In the genomic region with DNA sequence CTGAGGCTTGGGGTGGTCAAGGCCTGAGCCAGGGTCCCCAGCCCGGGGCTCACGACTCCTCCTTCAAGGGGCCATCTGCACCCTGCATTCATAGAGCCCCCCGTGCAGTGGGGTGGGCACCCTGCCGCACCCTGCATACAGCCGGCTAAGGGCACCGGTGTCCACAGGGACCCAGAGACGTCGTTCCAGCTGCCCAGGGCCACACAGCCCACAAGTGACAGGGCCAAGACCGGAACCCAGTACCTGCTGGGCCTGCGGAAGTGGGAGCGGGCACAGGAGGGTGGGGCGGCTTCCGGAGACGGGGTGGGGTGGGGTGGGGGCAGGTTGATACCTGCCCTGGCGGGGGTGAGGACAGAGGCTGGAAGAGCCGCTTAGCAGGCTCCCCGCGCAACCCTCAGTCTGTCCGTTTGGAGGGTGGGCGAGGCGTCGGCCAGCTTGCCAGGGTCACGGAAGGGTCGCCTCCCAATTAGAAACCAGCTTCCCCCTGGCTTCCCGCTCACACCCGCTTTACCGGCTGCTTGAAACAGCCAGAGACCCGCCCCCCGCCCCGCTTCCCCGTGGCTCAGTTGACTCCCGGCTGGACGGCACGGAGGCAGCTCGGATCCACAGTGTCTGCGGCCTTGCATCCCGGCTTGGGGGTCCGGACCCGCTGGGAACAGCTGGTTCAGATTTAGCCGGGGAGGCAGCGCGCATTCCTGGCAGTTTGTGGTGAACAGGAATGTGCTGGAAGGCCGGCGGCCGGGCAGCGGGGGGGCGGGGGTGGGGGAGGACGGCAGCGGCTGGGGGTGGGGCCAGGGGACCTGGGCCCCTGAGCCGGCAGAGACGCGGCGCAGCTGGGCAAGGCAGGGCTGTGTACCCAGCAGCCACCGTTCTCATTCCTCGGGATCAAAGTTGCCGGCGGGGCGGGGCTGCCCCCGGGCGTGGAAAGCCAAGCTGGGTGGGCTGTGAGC, we compare ENCODE assay signal across 9 cellular contexts. TPM values are rescaled to one million over a fixed set of nuclear protein-coding genes. Genes with fewer than 3 reads are reported as not detected.
DNase-seq lines count a peak whose midpoint lies in the region; ATAC-seq, FAIRE-seq and TF ChIP-seq lines count a peak whose summit lies in the region.
"Had no signal": no experiment of that assay in that cellular context is flagged by ENCODE, and none has a peak within 500 bp of the region (broad histone marks: within the 10 kb centered on the region; RNA-seq: fewer than 3 reads in every experiment).

No MANE protein-coding gene starts in this region.

- peak overlapping the region; percentile 86 for H3K4me3 Mint-ChIP-seq in activated naive CD8-positive, alpha-beta T cell

- DNase-seq in AG20443 (ENCODE audit: low spot score) (peak; percentile 95), RCC 7860 (ENCODE audit: low spot score) (peak; percentile 81), cardiac muscle cell (ENCODE audit: low read depth in 1 of 2, low spot score in 1 of 2) (peak; percentile 86 to 98), posterior vena cava (ENCODE audit: low spot score) (peak; percentile 92)

- peak overlapping the region; percentile 64 for H3K27ac Mint-ChIP-seq in activated naive CD8-positive, alpha-beta T cell

- intact Hi-C loops in posterior vena cava (cut with DNase I): no loop called here

- H3K36me3 Mint-ChIP-seq in activated naive CD8-positive, alpha-beta T cell: no peaks in the 10 kb centered on the region

- peak; percentile 45 for TF ChIP-seq POLR2A in GM19099 (IDR thresholded peaks at IDR 0.05; ENCODE audit: extremely low read depth, insufficient read length, low read depth)

- no peak for ATAC-seq in GM18520 (IDR thresholded peaks at IDR 0.05; ENCODE audit: unreplicated experiment)
- no peak for ATAC-seq in GM18868 (IDR thresholded peaks at IDR 0.05; ENCODE audit: unreplicated experiment)

- H3K27ac ChIP-seq in cardiac muscle cell: peak overlapping the region; percentile 100

- peaks cover 18% of the 10 kb centered on the region for H3K36me3 ChIP-seq in cardiac muscle cell

- H3K4me1 Mint-ChIP-seq in activated naive CD8-positive, alpha-beta T cell (ENCODE audit: low read depth): peaks cover 32% of the 10 kb centered on the region

- H3K4me1 ChIP-seq in cardiac muscle cell (ENCODE audit: low read depth): no peaks in the 10 kb centered on the region

- no peaks in the 10 kb centered on the region for H3K9me3 ChIP-seq in cardiac muscle cell (ENCODE audit: low read depth)

- H3K4me3 ChIP-seq in cardiac muscle cell: peak overlapping the region; percentile 99

- no peak for TF ChIP-seq CTCF in cardiac muscle cell (IDR thresholded peaks at IDR 0.05; ENCODE audit: low read depth, low read length)

- no peaks in the 10 kb centered on the region for H3K27me3 Mint-ChIP-seq in activated naive CD8-positive, alpha-beta T cell

- H3K27me3 ChIP-seq in cardiac muscle cell: no peaks in the 10 kb centered on the region

- H3K9me3 Mint-ChIP-seq in activated naive CD8-positive, alpha-beta T cell (ENCODE audit: low read depth): no peaks in the 10 kb centered on the region

- FAIRE-seq in RCC 7860 (lab: Jason Lieb, UNC): no peak

RNA-seq across cellular contexts. Expression of gene CNN2, which starts 1.8 kb away (rescaled TPM):
- total RNA-seq in cardiac muscle cell (158 TPM in 2 replicates), posterior vena cava (100 to 1,000 TPM in 1 of 2 donors, 10 to 100 TPM in 1; 94.7 to 136 TPM)
- 183 and 185 TPM in 2 replicates for polyA plus RNA-seq in cardiac muscle cell

RNA-seq across cellular contexts. Expression of gene RNU6-2, which starts 6.9 kb away (rescaled TPM):
- total RNA-seq in cardiac muscle cell (not detected in 2 replicates), posterior vena cava (not detected)
- not detected in 2 replicates for polyA plus RNA-seq in cardiac muscle cell
- total RNA-seq: SK-MEL-5 had no signal

RNA-seq across cellular contexts. Expression of gene TMEM259, which starts 7.3 kb away (rescaled TPM):
- total RNA-seq in cardiac muscle cell (228 and 370 TPM in 2 replicates), posterior vena cava (10 to 100 TPM; 96.5 to 99.8 TPM)
- 403 and 445 TPM in 2 replicates for polyA plus RNA-seq in cardiac muscle cell

RNA-seq across cellular contexts. Expression of gene ABCA7, which starts 11.7 kb away (rescaled TPM):
- total RNA-seq in cardiac muscle cell (43.6 and 44.0 TPM in 2 replicates), posterior vena cava (1 to 10 TPM; 4.0 to 4.4 TPM)
- polyA plus RNA-seq in cardiac muscle cell: 36.8 and 60.4 TPM in 2 replicates

RNA-seq across cellular contexts. Expression of gene GRIN3B, which starts 28.0 kb away (rescaled TPM):
- total RNA-seq in cardiac muscle cell (5.4 and 8.5 TPM in 2 replicates), posterior vena cava (under 1 TPM in 1 of 2 donors, not detected in 1; 0.05 TPM)
- polyA plus RNA-seq in cardiac muscle cell: 3.0 and 4.9 TPM in 2 replicates
